10 cellular contexts compared by ENCODE assay signal in genomic region chr1:145992958-145993617, GRCh38. TPM values are rescaled to one million over a fixed set of nuclear protein-coding genes. Genes with fewer than 3 reads are reported as not detected.
DNase-seq lines count a peak whose midpoint lies in the region; TF ChIP-seq lines count a peak whose summit lies in the region.
"Had no signal": no experiment of that assay in that cellular context is flagged by ENCODE, and none has a peak within 500 bp of the region (broad histone marks: within the 10 kb centered on the region; RNA-seq: fewer than 3 reads in every experiment).

No MANE protein-coding gene starts in this region.

- H3K36me3 ChIP-seq in BLaER1 (peaks cover 34% of the 10 kb centered on the region), Peyer's patch (peaks cover 4 to 34% (median 5%) of the 10 kb centered on the region in 3 donors)

- peaks cover 60% of the 10 kb centered on the region for H3K4me1 Mint-ChIP-seq in osteocyte (ENCODE audit: unreplicated experiment)

- H3K9me3 ChIP-seq in BLaER1 (no peaks in the 10 kb centered on the region), Peyer's patch (no peaks in the 10 kb centered on the region)

- TF ChIP-seq CTCF in Peyer's patch (IDR thresholded peaks at IDR 0.05) (no peak), epithelial cell of proximal tubule (conservative IDR thresholded peaks at IDR 0.05; ENCODE audit: low read depth, low read length) (no peak), osteocyte (IDR thresholded peaks at IDR 0.05) (no peak)

- H3K4me2 ChIP-seq in BLaER1 = peak overlapping the region; percentile 93

- H3K4me3 ChIP-seq in BLaER1 (peak overlapping the region; percentile 82), Peyer's patch (peak overlapping the region; percentile 66 to 83 (median 72)), epithelial cell of proximal tubule (ENCODE audit: low read depth, low read length) (peak overlapping the region; percentile 81)

- peak overlapping the region; percentile 75 for H3K27ac Mint-ChIP-seq in osteocyte (ENCODE audit: unreplicated experiment)

- H3K9me3 Mint-ChIP-seq in osteocyte (ENCODE audit: unreplicated experiment) = no peaks in the 10 kb centered on the region

- no peak for TF ChIP-seq POLR2A in Peyer's patch (IDR thresholded peaks at IDR 0.05)

- H3K27me3 ChIP-seq in BLaER1 = no peaks in the 10 kb centered on the region
- H3K27me3 ChIP-seq in Peyer's patch = no peaks in the 10 kb centered on the region

- H3K27ac ChIP-seq in BLaER1 (no peak overlapping the region), Peyer's patch (peak overlapping the region; percentile 94 to 99 (median 98))

- H3K4me1 ChIP-seq in BLaER1 (peaks cover 47% of the 10 kb centered on the region), Peyer's patch (peaks cover 0 to 23% (median under 1%) of the 10 kb centered on the region in 4 donors)

- H3K4me3 Mint-ChIP-seq in osteocyte (ENCODE audit: unreplicated experiment) = peak overlapping the region; percentile 94

- H3K36me3 Mint-ChIP-seq in osteocyte (ENCODE audit: unreplicated experiment) = peaks cover 38% of the 10 kb centered on the region

- H4K20me1 ChIP-seq in BLaER1 = peaks cover 60% of the 10 kb centered on the region

- H3K9ac ChIP-seq in BLaER1 = peak overlapping the region; percentile 98

- H3K27me3 Mint-ChIP-seq in osteocyte (ENCODE audit: unreplicated experiment) = no peaks in the 10 kb centered on the region

- DNase-seq in Peyer's patch (no peak), epithelial cell of proximal tubule (ENCODE audit: low read depth) (no peak), osteocyte (ENCODE audit: extremely low spot score, unreplicated experiment) (no peak), NCI-H2171 (lab: John Stamatoyannopoulos, UW) (no peak), mesenteric fat pad (ENCODE audit: low spot score) (no peak), occipital lobe (lab: John Stamatoyannopoulos, UW) (no peak), KG1 (lab: John Stamatoyannopoulos, UW) (no peak)
- DNase-seq: activated CD4-positive, CD25-positive, alpha-beta regulatory T cell treated with anti-CD3 and anti-CD28 coated beads, Interleukin-2, amount 50 U/mL, for 72 hours; NCI-H1694 had no signal

RNA-seq across cellular contexts. Expression of gene TXNIP, which starts 3.3 kb away (rescaled TPM):
- total RNA-seq in Peyer's patch (1,000 to 10,000 TPM in 2 of 4 donors, 100 to 1,000 TPM in 2; 313 to 1,366 (median 694) TPM), epithelial cell of proximal tubule (22.1 and 198 TPM in 2 replicates), osteocyte (246 and 274 TPM in 2 replicates), mesenteric fat pad (692 TPM), occipital lobe (317 TPM)

RNA-seq across cellular contexts. Expression of gene HJV, which starts 28.4 kb away (rescaled TPM):
- total RNA-seq in Peyer's patch (not detected), epithelial cell of proximal tubule (0.35 TPM in 1 of 2 replicates, not detected in the other), osteocyte (not detected in 2 replicates), mesenteric fat pad (not detected), occipital lobe (not detected)

RNA-seq across cellular contexts. Expression of gene POLR3GL, which starts 28.6 kb away (rescaled TPM):
- total RNA-seq in Peyer's patch (10 to 100 TPM in 3 of 4 donors, 1 to 10 TPM in 1; 8.7 to 25.6 (median 12.5) TPM), epithelial cell of proximal tubule (15.6 and 16.1 TPM in 2 replicates), osteocyte (21.7 and 22.4 TPM in 2 replicates), mesenteric fat pad (30.7 TPM), occipital lobe (16.2 TPM)

RNA-seq across cellular contexts. Expression of gene ANKRD34A, which starts 28.7 kb away (rescaled TPM):
- total RNA-seq in Peyer's patch (1 to 10 TPM in 1 of 4 donors, under 1 TPM in 1, not detected in 2; 0.54 to 3.7 TPM), epithelial cell of proximal tubule (0.06 and 0.14 TPM in 2 replicates), osteocyte (1.1 and 1.2 TPM in 2 replicates), mesenteric fat pad (0.74 TPM), occipital lobe (2.2 TPM)

RNA-seq across cellular contexts. Expression of gene LIX1L, which starts 35.3 kb away (rescaled TPM):
- total RNA-seq in Peyer's patch (10 to 100 TPM in 1 of 4 donors, 1 to 10 TPM in 3; 3.7 to 10.7 (median 4.5) TPM), epithelial cell of proximal tubule (22.3 and 32.5 TPM in 2 replicates), osteocyte (52.2 and 54.0 TPM in 2 replicates), mesenteric fat pad (26.6 TPM), occipital lobe (22.1 TPM)
